1 cellular context compared by ENCODE assay signal in the genomic region with DNA sequence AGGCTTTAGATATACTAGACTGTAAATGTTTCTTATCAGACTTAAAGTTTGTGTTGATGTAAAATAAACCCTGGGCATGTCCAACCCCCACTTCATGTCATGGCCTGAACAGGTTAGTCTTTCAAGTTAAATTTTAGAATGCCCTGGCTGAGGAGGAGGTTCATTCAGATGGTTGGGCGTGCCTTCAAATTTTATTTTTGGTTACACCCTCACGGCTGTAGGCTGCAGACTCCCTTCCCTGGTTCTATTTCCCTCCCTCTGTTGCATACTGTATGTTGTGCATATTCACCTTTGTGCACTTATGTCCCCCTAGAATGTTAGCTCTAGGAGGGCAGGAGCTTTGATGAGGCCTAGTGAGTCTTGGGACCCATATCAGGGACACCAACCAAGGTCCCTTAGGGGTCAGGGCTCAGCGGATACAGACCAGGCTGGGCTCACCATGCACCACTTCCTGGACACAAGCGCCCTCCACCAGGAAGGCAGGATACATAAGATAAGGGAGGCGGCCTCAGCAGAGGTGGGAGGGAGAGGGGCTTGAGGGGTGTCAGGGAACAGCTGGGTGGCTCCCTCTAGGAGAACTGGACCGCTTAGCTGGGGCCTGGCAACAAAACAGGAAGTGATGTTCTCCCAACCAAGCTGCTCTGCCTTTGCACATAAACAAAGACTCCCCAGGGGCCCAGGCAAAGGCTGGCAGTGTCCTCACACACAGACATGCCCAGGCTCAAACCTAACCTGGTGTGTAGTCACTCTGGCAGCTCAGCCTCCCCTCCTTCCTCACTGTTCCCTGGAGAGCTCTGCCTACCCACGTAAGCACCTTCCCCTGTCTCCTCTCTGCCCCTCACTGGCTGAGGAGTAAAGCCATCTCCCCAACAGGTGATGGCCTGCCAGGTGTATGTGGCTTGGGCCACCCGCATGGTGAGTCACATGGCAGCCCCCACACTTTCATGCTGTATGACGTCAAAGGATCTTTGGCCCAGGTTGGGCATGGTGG.
TF ChIP-seq lines count a peak whose summit lies in the region.

No MANE protein-coding gene starts in this region.

TF ChIP-seq in HepG2, 621 proteins besides CTCF, POLR2A, EP300 and RAD21 (continued from another document and continues in another):
- TF ChIP-seq FOXC1 (CRISPR knock-in tag; IDR thresholded peaks at IDR 0.05; ENCODE audit: borderline replicate concordance) (no peak), RBAK (CRISPR knock-in tag; IDR thresholded peaks at IDR 0.05) (no peak), CREB1 (IDR thresholded peaks at IDR 0.05) (peak; percentile 78), CREB1 (CRISPR knock-in tag; IDR thresholded peaks at IDR 0.05) (no peak), ZNF253 (CRISPR knock-in tag; IDR thresholded peaks at IDR 0.05; ENCODE audit: borderline replicate concordance) (0 out of 2 replicates have a peak, but pooled peaks have one; percentile 49), ZMYM2 (CRISPR knock-in tag; IDR thresholded peaks at IDR 0.05) (no peak), HNRNPK (IDR thresholded peaks at IDR 0.05; ENCODE audit: low read depth, low read length, poor library complexity, severe bottlenecking) (no peak), JUN (CRISPR knock-in tag; IDR thresholded peaks at IDR 0.05) (no peak), ZBTB21 (CRISPR knock-in tag; IDR thresholded peaks at IDR 0.05) (no peak), ZNF607 (CRISPR knock-in tag; IDR thresholded peaks at IDR 0.05; ENCODE audit: borderline replicate concordance) (no peak), MBD4 (IDR thresholded peaks at IDR 0.05; ENCODE audit: borderline replicate concordance, low read length) (no peak), SATB2 (CRISPR knock-in tag; IDR thresholded peaks at IDR 0.05) (no peak), MEIS2 (CRISPR knock-in tag; IDR thresholded peaks at IDR 0.05) (no peak), ATF1 (CRISPR knock-in tag; IDR thresholded peaks at IDR 0.05) (no peak), SP2 (CRISPR knock-in tag; IDR thresholded peaks at IDR 0.05) (no peak), RFX1 (IDR thresholded peaks at IDR 0.05) (no peak), ZNF484 (CRISPR knock-in tag; IDR thresholded peaks at IDR 0.05; ENCODE audit: borderline replicate concordance, low read depth) (no peak), NRL (CRISPR knock-in tag; IDR thresholded peaks at IDR 0.05; ENCODE audit: borderline replicate concordance) (peak; percentile 70; the same call in 1 of the 2 replicates), SAP130 (CRISPR knock-in tag; IDR thresholded peaks at IDR 0.05; ENCODE audit: low read depth) (peak; percentile 43; the same call in 1 of the 2 replicates), ELF4 (CRISPR knock-in tag; IDR thresholded peaks at IDR 0.05; ENCODE audit: borderline replicate concordance) (no peak), NPAS2 (CRISPR knock-in tag; IDR thresholded peaks at IDR 0.05; ENCODE audit: borderline replicate concordance) (no peak), ZFP36L1 (CRISPR knock-in tag; IDR thresholded peaks at IDR 0.05) (no peak)
- TF ChIP-seq, protein P1, sequence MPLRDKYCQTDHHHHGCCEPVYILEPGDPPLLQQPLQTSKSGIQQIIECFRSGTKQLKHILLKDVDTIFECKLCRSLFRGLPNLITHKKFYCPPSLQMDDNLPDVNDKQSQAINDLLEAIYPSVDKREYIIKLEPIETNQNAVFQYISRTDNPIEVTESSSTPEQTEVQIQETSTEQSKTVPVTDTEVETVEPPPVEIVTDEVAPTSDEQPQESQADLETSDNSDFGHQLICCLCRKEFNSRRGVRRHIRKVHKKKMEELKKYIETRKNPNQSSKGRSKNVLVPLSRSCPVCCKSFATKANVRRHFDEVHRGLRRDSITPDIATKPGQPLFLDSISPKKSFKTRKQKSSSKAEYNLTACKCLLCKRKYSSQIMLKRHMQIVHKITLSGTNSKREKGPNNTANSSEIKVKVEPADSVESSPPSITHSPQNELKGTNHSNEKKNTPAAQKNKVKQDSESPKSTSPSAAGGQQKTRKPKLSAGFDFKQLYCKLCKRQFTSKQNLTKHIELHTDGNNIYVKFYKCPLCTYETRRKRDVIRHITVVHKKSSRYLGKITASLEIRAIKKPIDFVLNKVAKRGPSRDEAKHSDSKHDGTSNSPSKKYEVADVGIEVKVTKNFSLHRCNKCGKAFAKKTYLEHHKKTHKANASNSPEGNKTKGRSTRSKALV (CRISPR knock-in tag; IDR thresholded peaks at IDR 0.05) = no peak
- TF ChIP-seq, protein P2, sequence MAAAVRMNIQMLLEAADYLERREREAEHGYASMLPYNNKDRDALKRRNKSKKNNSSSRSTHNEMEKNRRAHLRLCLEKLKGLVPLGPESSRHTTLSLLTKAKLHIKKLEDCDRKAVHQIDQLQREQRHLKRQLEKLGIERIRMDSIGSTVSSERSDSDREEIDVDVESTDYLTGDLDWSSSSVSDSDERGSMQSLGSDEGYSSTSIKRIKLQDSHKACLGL (CRISPR knock-in tag; IDR thresholded peaks at IDR 0.05) = 0 out of 2 replicates have a peak, but pooled peaks have one; percentile 29
- TF ChIP-seq, protein P3, sequence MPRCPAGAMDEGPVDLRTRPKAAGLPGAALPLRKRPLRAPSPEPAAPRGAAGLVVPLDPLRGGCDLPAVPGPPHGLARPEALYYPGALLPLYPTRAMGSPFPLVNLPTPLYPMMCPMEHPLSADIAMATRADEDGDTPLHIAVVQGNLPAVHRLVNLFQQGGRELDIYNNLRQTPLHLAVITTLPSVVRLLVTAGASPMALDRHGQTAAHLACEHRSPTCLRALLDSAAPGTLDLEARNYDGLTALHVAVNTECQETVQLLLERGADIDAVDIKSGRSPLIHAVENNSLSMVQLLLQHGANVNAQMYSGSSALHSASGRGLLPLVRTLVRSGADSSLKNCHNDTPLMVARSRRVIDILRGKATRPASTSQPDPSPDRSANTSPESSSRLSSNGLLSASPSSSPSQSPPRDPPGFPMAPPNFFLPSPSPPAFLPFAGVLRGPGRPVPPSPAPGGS (CRISPR knock-in tag; IDR thresholded peaks at IDR 0.05) = no peak
- TF ChIP-seq, protein P4, sequence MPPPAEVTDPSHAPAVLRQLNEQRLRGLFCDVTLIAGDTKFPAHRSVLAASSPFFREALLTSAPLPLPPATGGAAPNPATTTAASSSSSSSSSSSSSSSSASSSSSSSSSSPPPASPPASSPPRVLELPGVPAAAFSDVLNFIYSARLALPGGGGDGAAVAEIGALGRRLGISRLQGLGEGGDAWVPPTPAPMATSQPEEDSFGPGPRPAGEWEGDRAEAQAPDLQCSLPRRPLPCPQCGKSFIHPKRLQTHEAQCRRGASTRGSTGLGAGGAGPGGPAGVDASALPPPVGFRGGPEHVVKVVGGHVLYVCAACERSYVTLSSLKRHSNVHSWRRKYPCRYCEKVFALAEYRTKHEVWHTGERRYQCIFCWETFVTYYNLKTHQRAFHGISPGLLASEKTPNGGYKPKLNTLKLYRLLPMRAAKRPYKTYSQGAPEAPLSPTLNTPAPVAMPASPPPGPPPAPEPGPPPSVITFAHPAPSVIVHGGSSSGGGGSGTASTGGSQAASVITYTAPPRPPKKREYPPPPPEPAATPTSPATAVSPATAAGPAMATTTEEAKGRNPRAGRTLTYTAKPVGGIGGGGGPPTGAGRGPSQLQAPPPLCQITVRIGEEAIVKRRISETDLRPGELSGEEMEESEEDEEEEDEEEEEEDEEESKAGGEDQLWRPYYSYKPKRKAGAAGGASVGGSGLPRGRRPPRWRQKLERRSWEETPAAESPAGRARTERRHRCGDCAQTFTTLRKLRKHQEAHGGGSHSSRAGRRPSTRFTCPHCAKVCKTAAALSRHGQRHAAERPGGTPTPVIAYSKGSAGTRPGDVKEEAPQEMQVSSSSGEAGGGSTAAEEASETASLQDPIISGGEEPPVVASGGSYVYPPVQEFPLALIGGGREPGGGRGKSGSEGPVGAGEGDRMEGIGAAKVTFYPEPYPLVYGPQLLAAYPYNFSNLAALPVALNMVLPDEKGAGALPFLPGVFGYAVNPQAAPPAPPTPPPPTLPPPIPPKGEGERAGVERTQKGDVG (CRISPR knock-in tag; IDR thresholded peaks at IDR 0.05; ENCODE audit: borderline replicate concordance) = no peak
- TF ChIP-seq, protein P5, sequence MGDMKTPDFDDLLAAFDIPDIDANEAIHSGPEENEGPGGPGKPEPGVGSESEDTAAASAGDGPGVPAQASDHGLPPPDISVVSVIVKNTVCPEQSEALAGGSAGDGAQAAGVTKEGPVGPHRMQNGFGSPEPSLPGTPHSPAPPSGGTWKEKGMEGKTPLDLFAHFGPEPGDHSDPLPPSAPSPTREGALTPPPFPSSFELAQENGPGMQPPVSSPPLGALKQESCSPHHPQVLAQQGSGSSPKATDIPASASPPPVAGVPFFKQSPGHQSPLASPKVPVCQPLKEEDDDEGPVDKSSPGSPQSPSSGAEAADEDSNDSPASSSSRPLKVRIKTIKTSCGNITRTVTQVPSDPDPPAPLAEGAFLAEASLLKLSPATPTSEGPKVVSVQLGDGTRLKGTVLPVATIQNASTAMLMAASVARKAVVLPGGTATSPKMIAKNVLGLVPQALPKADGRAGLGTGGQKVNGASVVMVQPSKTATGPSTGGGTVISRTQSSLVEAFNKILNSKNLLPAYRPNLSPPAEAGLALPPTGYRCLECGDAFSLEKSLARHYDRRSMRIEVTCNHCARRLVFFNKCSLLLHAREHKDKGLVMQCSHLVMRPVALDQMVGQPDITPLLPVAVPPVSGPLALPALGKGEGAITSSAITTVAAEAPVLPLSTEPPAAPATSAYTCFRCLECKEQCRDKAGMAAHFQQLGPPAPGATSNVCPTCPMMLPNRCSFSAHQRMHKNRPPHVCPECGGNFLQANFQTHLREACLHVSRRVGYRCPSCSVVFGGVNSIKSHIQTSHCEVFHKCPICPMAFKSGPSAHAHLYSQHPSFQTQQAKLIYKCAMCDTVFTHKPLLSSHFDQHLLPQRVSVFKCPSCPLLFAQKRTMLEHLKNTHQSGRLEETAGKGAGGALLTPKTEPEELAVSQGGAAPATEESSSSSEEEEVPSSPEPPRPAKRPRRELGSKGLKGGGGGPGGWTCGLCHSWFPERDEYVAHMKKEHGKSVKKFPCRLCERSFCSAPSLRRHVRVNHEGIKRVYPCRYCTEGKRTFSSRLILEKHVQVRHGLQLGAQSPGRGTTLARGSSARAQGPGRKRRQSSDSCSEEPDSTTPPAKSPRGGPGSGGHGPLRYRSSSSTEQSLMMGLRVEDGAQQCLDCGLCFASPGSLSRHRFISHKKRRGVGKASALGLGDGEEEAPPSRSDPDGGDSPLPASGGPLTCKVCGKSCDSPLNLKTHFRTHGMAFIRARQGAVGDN (CRISPR knock-in tag; IDR thresholded peaks at IDR 0.05) = peak; percentile 65
- TF ChIP-seq, protein P6, sequence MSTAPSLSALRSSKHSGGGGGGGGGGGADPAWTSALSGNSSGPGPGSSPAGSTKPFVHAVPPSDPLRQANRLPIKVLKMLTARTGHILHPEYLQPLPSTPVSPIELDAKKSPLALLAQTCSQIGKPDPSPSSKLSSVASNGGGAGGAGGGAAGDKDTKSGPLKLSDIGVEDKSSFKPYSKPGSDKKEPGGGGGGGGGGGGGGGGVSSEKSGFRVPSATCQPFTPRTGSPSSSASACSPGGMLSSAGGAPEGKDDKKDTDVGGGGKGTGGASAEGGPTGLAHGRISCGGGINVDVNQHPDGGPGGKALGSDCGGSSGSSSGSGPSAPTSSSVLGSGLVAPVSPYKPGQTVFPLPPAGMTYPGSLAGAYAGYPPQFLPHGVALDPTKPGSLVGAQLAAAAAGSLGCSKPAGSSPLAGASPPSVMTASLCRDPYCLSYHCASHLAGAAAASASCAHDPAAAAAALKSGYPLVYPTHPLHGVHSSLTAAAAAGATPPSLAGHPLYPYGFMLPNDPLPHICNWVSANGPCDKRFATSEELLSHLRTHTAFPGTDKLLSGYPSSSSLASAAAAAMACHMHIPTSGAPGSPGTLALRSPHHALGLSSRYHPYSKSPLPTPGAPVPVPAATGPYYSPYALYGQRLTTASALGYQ (CRISPR knock-in tag; IDR thresholded peaks at IDR 0.05) = no peak
- TF ChIP-seq, protein P7, sequence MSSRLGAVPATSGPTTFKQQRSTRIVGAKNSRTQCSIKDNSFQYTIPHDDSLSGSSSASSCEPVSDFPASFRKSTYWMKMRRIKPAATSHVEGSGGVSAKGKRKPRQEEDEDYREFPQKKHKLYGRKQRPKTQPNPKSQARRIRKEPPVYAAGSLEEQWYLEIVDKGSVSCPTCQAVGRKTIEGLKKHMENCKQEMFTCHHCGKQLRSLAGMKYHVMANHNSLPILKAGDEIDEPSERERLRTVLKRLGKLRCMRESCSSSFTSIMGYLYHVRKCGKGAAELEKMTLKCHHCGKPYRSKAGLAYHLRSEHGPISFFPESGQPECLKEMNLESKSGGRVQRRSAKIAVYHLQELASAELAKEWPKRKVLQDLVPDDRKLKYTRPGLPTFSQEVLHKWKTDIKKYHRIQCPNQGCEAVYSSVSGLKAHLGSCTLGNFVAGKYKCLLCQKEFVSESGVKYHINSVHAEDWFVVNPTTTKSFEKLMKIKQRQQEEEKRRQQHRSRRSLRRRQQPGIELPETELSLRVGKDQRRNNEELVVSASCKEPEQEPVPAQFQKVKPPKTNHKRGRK (CRISPR knock-in tag; IDR thresholded peaks at IDR 0.05) = no peak
- TF ChIP-seq, protein P8, sequence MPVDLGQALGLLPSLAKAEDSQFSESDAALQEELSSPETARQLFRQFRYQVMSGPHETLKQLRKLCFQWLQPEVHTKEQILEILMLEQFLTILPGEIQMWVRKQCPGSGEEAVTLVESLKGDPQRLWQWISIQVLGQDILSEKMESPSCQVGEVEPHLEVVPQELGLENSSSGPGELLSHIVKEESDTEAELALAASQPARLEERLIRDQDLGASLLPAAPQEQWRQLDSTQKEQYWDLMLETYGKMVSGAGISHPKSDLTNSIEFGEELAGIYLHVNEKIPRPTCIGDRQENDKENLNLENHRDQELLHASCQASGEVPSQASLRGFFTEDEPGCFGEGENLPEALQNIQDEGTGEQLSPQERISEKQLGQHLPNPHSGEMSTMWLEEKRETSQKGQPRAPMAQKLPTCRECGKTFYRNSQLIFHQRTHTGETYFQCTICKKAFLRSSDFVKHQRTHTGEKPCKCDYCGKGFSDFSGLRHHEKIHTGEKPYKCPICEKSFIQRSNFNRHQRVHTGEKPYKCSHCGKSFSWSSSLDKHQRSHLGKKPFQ (CRISPR knock-in tag; IDR thresholded peaks at IDR 0.05; ENCODE audit: insufficient replicate concordance) = no peak
- TF ChIP-seq, protein P9, sequence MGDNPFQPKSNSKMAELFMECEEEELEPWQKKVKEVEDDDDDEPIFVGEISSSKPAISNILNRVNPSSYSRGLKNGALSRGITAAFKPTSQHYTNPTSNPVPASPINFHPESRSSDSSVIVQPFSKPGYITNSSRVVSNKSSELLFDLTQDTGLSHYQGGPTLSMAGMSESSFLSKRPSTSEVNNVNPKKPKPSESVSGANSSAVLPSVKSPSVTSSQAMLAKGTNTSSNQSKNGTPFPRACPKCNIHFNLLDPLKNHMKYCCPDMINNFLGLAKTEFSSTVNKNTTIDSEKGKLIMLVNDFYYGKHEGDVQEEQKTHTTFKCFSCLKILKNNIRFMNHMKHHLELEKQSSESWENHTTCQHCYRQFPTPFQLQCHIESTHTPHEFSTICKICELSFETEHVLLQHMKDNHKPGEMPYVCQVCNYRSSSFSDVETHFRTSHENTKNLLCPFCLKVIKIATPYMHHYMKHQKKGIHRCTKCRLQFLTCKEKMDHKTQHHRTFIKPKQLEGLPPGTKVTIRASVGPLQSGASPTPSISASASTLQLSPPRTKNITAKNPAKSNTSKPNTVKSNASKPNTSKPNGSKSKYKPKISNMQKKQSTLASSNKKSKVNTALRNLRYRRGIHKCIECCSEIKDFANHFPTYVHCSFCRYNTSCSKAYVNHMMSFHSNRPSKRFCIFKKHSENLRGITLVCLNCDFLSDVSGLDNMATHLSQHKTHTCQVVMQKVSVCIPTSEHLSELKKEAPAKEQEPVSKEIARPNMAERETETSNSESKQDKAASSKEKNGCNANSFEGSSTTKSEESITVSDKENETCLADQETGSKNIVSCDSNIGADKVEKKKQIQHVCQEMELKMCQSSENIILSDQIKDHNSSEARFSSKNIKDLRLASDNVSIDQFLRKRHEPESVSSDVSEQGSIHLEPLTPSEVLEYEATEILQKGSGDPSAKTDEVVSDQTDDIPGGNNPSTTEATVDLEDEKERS (CRISPR knock-in tag; IDR thresholded peaks at IDR 0.05) = no peak
